Comparison of ENCODE assay signal across 8 cellular contexts in genomic region chr4:674172-675035, GRCh38. TPM values are rescaled to one million over a fixed set of nuclear protein-coding genes. Genes with fewer than 3 reads are reported as not detected.
DNase-seq lines count a peak whose midpoint lies in the region; ATAC-seq and TF ChIP-seq lines count a peak whose summit lies in the region.

Gene ATP5ME, minus strand, starts transcription at chr4:674276. Its CDS starts 29 bp downstream, at chr4:674247.
Gene MYL5, plus strand, starts transcription at chr4:674542. Its CDS starts 3,485 bp downstream, at chr4:678027.

- no peaks in the 10 kb centered on the region for H3K27me3 ChIP-seq in osteoblast (ENCODE audit: insufficient read depth, low read length)
- no peaks in the 10 kb centered on the region for H3K27me3 ChIP-seq in thoracic aorta (replicated peaks; ENCODE audit: insufficient read depth)

- peak within 1 kb of the TSS; percentile 98 for H3K4me3 ChIP-seq in osteoblast (ENCODE audit: insufficient read depth, low read length)
- H3K4me3 ChIP-seq in thoracic aorta, result peak within 1 kb of the TSS; percentile 88

- ATAC-seq in HG02610 (IDR thresholded peaks at IDR 0.05; ENCODE audit: unreplicated experiment) (peak; percentile 83), SK-N-SH treated with all-trans-retinoic acid at 6 μM for 48 hours (peak; percentile 91), thoracic aorta (ENCODE audit: insufficient number of reproducible peaks, low FRiP score, low read depth) (peak; percentile 92)
- peak; percentile 96 for ATAC-seq in activated naive CD4-positive, alpha-beta T cell treated with anti-CD3 and anti-CD28 coated beads, Interleukin-2, amount 50 U/mL, for 72 hours

- peak within 1 kb of the TSS; percentile 90 to 94 for H3K27ac Mint-ChIP-seq in activated naive CD4-positive, alpha-beta T cell treated with anti-CD3 and anti-CD28 coated beads, Interleukin-2, amount 50 U/mL, for 72 hours
- H3K27ac Mint-ChIP-seq in glutamatergic neuron (ENCODE audit: unreplicated experiment), result peak within 1 kb of the TSS; percentile 88

- H3K4me1 Mint-ChIP-seq in glutamatergic neuron (ENCODE audit: low read depth, unreplicated experiment), result peaks cover 5% of the 10 kb centered on the region

- TF ChIP-seq CTCF in glutamatergic neuron (IDR thresholded peaks at IDR 0.05; ENCODE audit: partially characterized antibody, unreplicated experiment), result peak; percentile 100
- peak; percentile 90 for TF ChIP-seq CTCF in osteoblast (IDR thresholded peaks at IDR 0.05; ENCODE audit: extremely low read depth, low read depth, low read length)
- peak; percentile 68 for TF ChIP-seq CTCF in thoracic aorta (IDR thresholded peaks at IDR 0.05)

- peaks cover 14% of the 10 kb centered on the region for H3K36me3 ChIP-seq in osteoblast (ENCODE audit: insufficient read depth, low read length)
- peaks cover 20% of the 10 kb centered on the region for H3K36me3 ChIP-seq in thoracic aorta

- peak within 1 kb of the TSS; percentile 95 for H3K4me3 Mint-ChIP-seq in glutamatergic neuron (ENCODE audit: unreplicated experiment)

- DNase-seq in NCI-H1092 (lab: John Stamatoyannopoulos, UW) (peak; percentile 92), glutamatergic neuron (peak; percentile 95), osteoblast (ENCODE audit: insufficient read length, low spot score, missing footprints) (peak; percentile 100), thoracic aorta (ENCODE audit: low spot score) (peak; percentile 90)
- DNase-seq in activated naive CD4-positive, alpha-beta T cell treated with anti-CD3 and anti-CD28 coated beads, Interleukin-2, amount 50 U/mL, for 72 hours (ENCODE audit: low spot score in 2 of 2), result peak; percentile 97 to 99

- peaks cover 5% of the 10 kb centered on the region for H4K20me1 ChIP-seq in osteoblast (ENCODE audit: insufficient read depth, low read length)

- peak within 1 kb of the TSS; percentile 90 for H3K27ac ChIP-seq in osteoblast (ENCODE audit: low read depth, low read length)
- peak within 1 kb of the TSS; percentile 74 to 79 for H3K27ac ChIP-seq in thoracic aorta

- peak; percentile 67 for TF ChIP-seq POLR2A in GM10847 (IDR thresholded peaks at IDR 0.05; ENCODE audit: extremely low read depth, insufficient read length)

- H3K9me3 Mint-ChIP-seq in activated naive CD4-positive, alpha-beta T cell treated with anti-CD3 and anti-CD28 coated beads, Interleukin-2, amount 50 U/mL, for 72 hours, result no peaks in the 10 kb centered on the region
- peaks cover 6% of the 10 kb centered on the region for H3K9me3 Mint-ChIP-seq in glutamatergic neuron (ENCODE audit: unreplicated experiment)

- peaks cover 16 to 21% of the 10 kb centered on the region in 2 donors for H3K36me3 Mint-ChIP-seq in activated naive CD4-positive, alpha-beta T cell treated with anti-CD3 and anti-CD28 coated beads, Interleukin-2, amount 50 U/mL, for 72 hours
- no peaks in the 10 kb centered on the region for H3K36me3 Mint-ChIP-seq in glutamatergic neuron (ENCODE audit: unreplicated experiment)

- H3K4me1 ChIP-seq in osteoblast (ENCODE audit: insufficient read depth, low read length) (peaks cover 14% of the 10 kb centered on the region), thoracic aorta (ENCODE audit: control insufficient read depth in 1 of 2, low read depth in 2 of 2) (peaks cover 13 to 17% of the 10 kb centered on the region in 2 donors)

- H3K27me3 Mint-ChIP-seq in glutamatergic neuron (ENCODE audit: unreplicated experiment), result peaks cover 2% of the 10 kb centered on the region

- H3K4me2 ChIP-seq in osteoblast (ENCODE audit: insufficient read depth, low read length), result peak within 1 kb of the TSS; percentile 94

- H3K9me3 ChIP-seq in osteoblast (ENCODE audit: low read depth, low read length) (no peaks in the 10 kb centered on the region), thoracic aorta (no peaks in the 10 kb centered on the region)

- H2AFZ ChIP-seq in osteoblast (ENCODE audit: low read length), result peak within 1 kb of the TSS; percentile 85

- H3K79me2 ChIP-seq in osteoblast (ENCODE audit: insufficient read depth, low read length), result peaks cover 24% of the 10 kb centered on the region

TF ChIP-seq in SK-N-SH treated with all-trans-retinoic acid at 6 μM for 48 hours, 23 proteins besides CTCF, POLR2A, EP300 and RAD21:
- TF ChIP-seq ZFP3 (CRISPR knock-in tag; IDR thresholded peaks at IDR 0.05) (no peak), ZFP30 (CRISPR knock-in tag; IDR thresholded peaks at IDR 0.05) (no peak), TSHZ2 (CRISPR knock-in tag; IDR thresholded peaks at IDR 0.05) (no peak), CREB5 (CRISPR knock-in tag; IDR thresholded peaks at IDR 0.05; ENCODE audit: low read depth) (no peak), ZNF8 (CRISPR knock-in tag; IDR thresholded peaks at IDR 0.05) (no peak), ZNF565 (CRISPR knock-in tag; conservative IDR thresholded peaks at IDR 0.05; ENCODE audit: low read depth) (no peak), OSR1 (CRISPR knock-in tag; IDR thresholded peaks at IDR 0.05) (no peak), BACH2 (CRISPR knock-in tag; IDR thresholded peaks at IDR 0.05; ENCODE audit: borderline replicate concordance) (no peak), PPARA (CRISPR knock-in tag; IDR thresholded peaks at IDR 0.05; ENCODE audit: borderline replicate concordance) (no peak)

RNA-seq across cellular contexts. Expression of gene ATP5ME, which starts in this region (rescaled TPM):
- 100 to 1,000 TPM; 131 to 221 TPM for total RNA-seq in activated naive CD4-positive, alpha-beta T cell treated with anti-CD3 and anti-CD28 coated beads, Interleukin-2, amount 50 U/mL, for 72 hours
- 230 TPM for total RNA-seq in glutamatergic neuron (ENCODE audit: unreplicated experiment)
- total RNA-seq in osteoblast, result 60.8 and 70.4 TPM in 2 replicates
- total RNA-seq in thoracic aorta, result 10 to 100 TPM; 21.0 to 51.6 TPM

RNA-seq across cellular contexts. Expression of gene MYL5, which starts in this region (rescaled TPM):
- 10 to 100 TPM in 1 of 2 donors, 1 to 10 TPM in 1; 7.4 to 21.8 TPM for total RNA-seq in activated naive CD4-positive, alpha-beta T cell treated with anti-CD3 and anti-CD28 coated beads, Interleukin-2, amount 50 U/mL, for 72 hours
- total RNA-seq in glutamatergic neuron (ENCODE audit: unreplicated experiment) (13.6 TPM), osteoblast (17.7 and 22.8 TPM in 2 replicates), thoracic aorta (1 to 10 TPM; 3.8 to 4.9 TPM)

Comparison
In these comparisons a context has a peak if more than half of its experiments do, and no peak if none do; other contexts are left out.
1. Peak in every context shown above with its lines: DNase-seq, ATAC-seq, H3K4me3 ChIP-seq and H3K27ac ChIP-seq.